ENCODE assay signal across 8 cellular contexts in the genomic region with DNA sequence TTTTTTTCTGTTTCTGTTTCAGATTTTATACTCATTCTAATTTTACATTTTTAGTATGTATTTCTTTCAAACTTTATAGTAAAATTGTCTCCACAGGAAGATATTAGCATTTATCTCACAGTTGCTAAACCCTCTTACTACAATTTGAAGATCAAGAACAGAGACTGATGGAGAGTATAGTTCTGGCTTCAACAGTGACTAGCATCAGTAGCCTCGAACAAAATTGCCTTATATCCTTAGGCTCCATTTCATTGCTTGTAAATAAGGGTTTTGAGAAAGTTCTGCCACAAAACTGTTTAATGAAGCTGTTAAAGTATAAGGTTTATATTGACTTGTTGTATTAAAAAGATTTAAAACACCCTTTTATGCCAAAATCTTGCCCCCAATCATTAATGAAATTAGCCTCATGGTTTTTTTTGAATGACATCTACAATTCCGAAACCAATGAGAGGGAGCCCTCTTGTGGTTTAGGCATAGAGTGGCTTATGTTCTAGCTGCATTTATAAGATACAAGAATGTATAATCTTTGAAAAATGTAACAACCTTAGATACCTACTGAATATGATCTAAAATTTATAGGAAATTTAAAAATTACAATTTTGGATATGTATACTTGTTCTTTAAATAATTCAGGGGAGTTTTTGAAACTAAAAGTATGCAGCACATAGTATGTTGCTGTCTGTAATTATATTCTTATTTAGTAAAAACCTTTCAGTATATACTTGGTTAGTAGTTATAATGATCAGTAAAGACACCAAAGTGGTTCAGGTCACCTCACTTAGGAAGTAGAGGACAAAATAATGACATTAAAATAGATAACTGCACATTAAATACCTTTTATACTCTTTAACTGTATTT.
A peak's percentile ranks its signal among the peaks of the same experiment; 100 is the strongest.
DNase-seq lines count a peak whose midpoint lies in the region; ATAC-seq, FAIRE-seq and TF ChIP-seq lines count a peak whose summit lies in the region.

No MANE protein-coding gene starts in this region.

- H3K4me3 ChIP-seq in colonic mucosa = no peak overlapping the region

- H3K4me1 ChIP-seq in colonic mucosa = no peaks in the 10 kb centered on the region

- H3K9ac ChIP-seq in colonic mucosa (ENCODE audit: low read depth in 2 of 2, low read length in 2 of 2) = no peak overlapping the region

- no peaks in the 10 kb centered on the region for H3K27me3 ChIP-seq in colonic mucosa

- DNase-seq in AG20443 (ENCODE audit: low spot score) (peak; percentile 34), NCI-H774 (lab: John Stamatoyannopoulos, UW) (peak; percentile 27), colonic mucosa (no peak), midbrain (lab: John Stamatoyannopoulos, UW) (peak; percentile 55), H54 (ENCODE audit: insufficient read length, low spot score) (no peak)

- no peaks in the 10 kb centered on the region for H3K36me3 ChIP-seq in colonic mucosa

- FAIRE-seq in H54 (lab: Jason Lieb, UNC) = no peak

- peak; percentile 85 for ATAC-seq in GM18505 (IDR thresholded peaks at IDR 0.05; ENCODE audit: unreplicated experiment)
- peak; percentile 57 for ATAC-seq in HG03045 (IDR thresholded peaks at IDR 0.05; ENCODE audit: unreplicated experiment)
- ATAC-seq in HG03457 (IDR thresholded peaks at IDR 0.05; ENCODE audit: unreplicated experiment) = no peak

- TF ChIP-seq POLR2A in GM18505 (IDR thresholded peaks at IDR 0.05; ENCODE audit: borderline replicate concordance, extremely low read depth, insufficient read depth, insufficient read length) = no peak
- no peak for TF ChIP-seq POLR2A in H54 (IDR thresholded peaks at IDR 0.05; ENCODE audit: low read depth, low read length)

- H3K9me3 ChIP-seq in colonic mucosa = no peaks in the 10 kb centered on the region

- TF ChIP-seq CTCF in colonic mucosa (IDR thresholded peaks at IDR 0.05) = peak; percentile 67

- intact Hi-C loops in colonic mucosa (cut with DNase I) = no loop called here

- no peak overlapping the region for H3K27ac ChIP-seq in colonic mucosa

Comparison
In these comparisons a context has a peak if more than half of its experiments do, and no peak if none do; other contexts are left out.
1. DNase-seq: peak in AG20443 (single experiment), NCI-H774 (single experiment) and midbrain (single experiment); none in colonic mucosa (single experiment) and H54 (single experiment).